ENCODE assay signal across 1 cellular context in genomic region chr12:1573960-1574862, GRCh38.
TF ChIP-seq lines count a peak whose summit lies in the region.

No MANE protein-coding gene starts in this region.

TF ChIP-seq in HEK293, 187 proteins besides CTCF, POLR2A, EP300 and RAD21 (continued from another document):
- no peak for TF ChIP-seq ZSCAN4 (tag by site-specific recombination; IDR thresholded peaks at IDR 0.05)
- no peak for TF ChIP-seq ZNF16 (tag by site-specific recombination; IDR thresholded peaks at IDR 0.05; ENCODE audit: low read depth)
- TF ChIP-seq ZNF280D (tag by site-specific recombination; IDR thresholded peaks at IDR 0.05), result no peak
- no peak for TF ChIP-seq ZNF501 (tag by site-specific recombination; IDR thresholded peaks at IDR 0.05)
- TF ChIP-seq BCL11B (tag by site-specific recombination; IDR thresholded peaks at IDR 0.05; ENCODE audit: low read depth), result no peak
- TF ChIP-seq ZNF138 (tag by site-specific recombination; IDR thresholded peaks at IDR 0.05; ENCODE audit: borderline replicate concordance), result no peak
- peak; percentile 11; the same call in 1 of the 2 replicates for TF ChIP-seq IKZF3 (tag by site-specific recombination; IDR thresholded peaks at IDR 0.05)
- no peak for TF ChIP-seq ZNF266 (tag by site-specific recombination; IDR thresholded peaks at IDR 0.05; ENCODE audit: low read depth)
- no peak for TF ChIP-seq ZBTB11 (tag by site-specific recombination; conservative IDR thresholded peaks at IDR 0.05; ENCODE audit: low read depth)
- peak; percentile 70 for TF ChIP-seq ZNF121 (tag by site-specific recombination; IDR thresholded peaks at IDR 0.05)
- peak; percentile 15; the same call in 1 of the 2 replicates for TF ChIP-seq SP2 (tag by site-specific recombination; IDR thresholded peaks at IDR 0.05)
- TF ChIP-seq ZNF335 (tag by site-specific recombination; conservative IDR thresholded peaks at IDR 0.05), result peak; percentile 18; the same call in 1 of the 2 replicates
- no peak for TF ChIP-seq ZIC2 (tag by site-specific recombination; IDR thresholded peaks at IDR 0.05)
- no peak for TF ChIP-seq ZSCAN30 (tag by site-specific recombination; IDR thresholded peaks at IDR 0.05)
- TF ChIP-seq HOXA7 (CRISPR knock-in tag; IDR thresholded peaks at IDR 0.05; ENCODE audit: borderline replicate concordance), result no peak
- TF ChIP-seq YY2 (tag by site-specific recombination; IDR thresholded peaks at IDR 0.05), result no peak
- TF ChIP-seq ZNF548 (tag by site-specific recombination; IDR thresholded peaks at IDR 0.05), result no peak
- no peak for TF ChIP-seq KLF1 (tag by site-specific recombination; IDR thresholded peaks at IDR 0.05)
- no peak for TF ChIP-seq ZNF391 (tag by site-specific recombination; IDR thresholded peaks at IDR 0.05; ENCODE audit: borderline replicate concordance, low read depth)
- no peak for TF ChIP-seq ZNF362 (tag by site-specific recombination; IDR thresholded peaks at IDR 0.05)
- TF ChIP-seq ZNF626 (tag by site-specific recombination; IDR thresholded peaks at IDR 0.05), result no peak
